25 cellular contexts compared by ENCODE assay signal in genomic region chr3:176310641-176311040, GRCh38.
"Had no signal": no experiment of that assay in that cellular context is flagged by ENCODE, and none has a peak within 500 bp of the region (broad histone marks: within the 10 kb centered on the region; RNA-seq: fewer than 3 reads in every experiment).

No MANE protein-coding gene starts in this region.

- H3K27ac Mint-ChIP-seq: dendritic cell treated with granulocyte-macrophage colony-stimulating factor and Interleukin-4, amounts not matched to agents 40 ng/mL and 50 ng/mL, for 4 days; effector memory CD8-positive, alpha-beta T cell; endodermal cell had no signal

- H3K36me3 ChIP-seq: colonic mucosa, esophagus muscularis mucosa, esophagus squamous epithelium, gastrocnemius medialis, gastroesophageal sphincter, heart left ventricle, heart right ventricle had no signal

- H3K4me1 ChIP-seq: colonic mucosa, esophagus muscularis mucosa, esophagus squamous epithelium, foreskin keratinocyte, gastrocnemius medialis, gastroesophageal sphincter, heart left ventricle, heart right ventricle had no signal

- H3K27me3 ChIP-seq: colonic mucosa, dorsolateral prefrontal cortex, esophagus muscularis mucosa, esophagus squamous epithelium, foreskin keratinocyte, gastrocnemius medialis, gastroesophageal sphincter, heart left ventricle, heart right ventricle, hepatocyte had no signal

- H2AFZ ChIP-seq: hepatocyte had no signal

- H3K27ac ChIP-seq: colonic mucosa, coronary artery, dorsolateral prefrontal cortex, epithelial cell of prostate, esophagus muscularis mucosa, esophagus squamous epithelium, foreskin keratinocyte, gastrocnemius medialis, gastroesophageal sphincter, heart left ventricle, heart right ventricle, hepatocyte had no signal

- H3K4me3 Mint-ChIP-seq: dendritic cell treated with granulocyte-macrophage colony-stimulating factor and Interleukin-4, amounts not matched to agents 40 ng/mL and 50 ng/mL, for 4 days; effector memory CD8-positive, alpha-beta T cell; endodermal cell had no signal

- DNase-seq: colonic mucosa; cortex of kidney; dermis blood vessel endothelial cell; dorsolateral prefrontal cortex; effector CD4-positive, alpha-beta T cell; effector CD8-positive, alpha-beta T cell; effector memory CD4-positive, alpha-beta T cell; effector memory CD8-positive, alpha-beta T cell; endodermal cell; erythroblast; esophagus squamous epithelium; foreskin fibroblast; foreskin keratinocyte; foreskin melanocyte; gastrocnemius medialis; head of caudate nucleus; heart left ventricle; heart right ventricle had no signal

- H3K9me3 Mint-ChIP-seq: endodermal cell had no signal

- ATAC-seq: effector memory CD8-positive, alpha-beta T cell; esophagus mucosa; foreskin keratinocyte; gastrocnemius medialis; gastroesophageal sphincter; heart left ventricle; heart right ventricle had no signal

- H3K79me2 ChIP-seq: hepatocyte had no signal

- H3K4me1 Mint-ChIP-seq: endodermal cell had no signal

- H3K27me3 Mint-ChIP-seq: dendritic cell treated with granulocyte-macrophage colony-stimulating factor and Interleukin-4, amounts not matched to agents 40 ng/mL and 50 ng/mL, for 4 days; effector memory CD8-positive, alpha-beta T cell had no signal

- H3K4me2 ChIP-seq: hepatocyte had no signal

- H3K4me3 ChIP-seq: colonic mucosa, coronary artery, dorsolateral prefrontal cortex, esophagus muscularis mucosa, esophagus squamous epithelium, gastrocnemius medialis, gastroesophageal sphincter, heart left ventricle, heart right ventricle, hepatocyte had no signal
